28 cellular contexts compared by ENCODE assay signal in the genomic region with DNA sequence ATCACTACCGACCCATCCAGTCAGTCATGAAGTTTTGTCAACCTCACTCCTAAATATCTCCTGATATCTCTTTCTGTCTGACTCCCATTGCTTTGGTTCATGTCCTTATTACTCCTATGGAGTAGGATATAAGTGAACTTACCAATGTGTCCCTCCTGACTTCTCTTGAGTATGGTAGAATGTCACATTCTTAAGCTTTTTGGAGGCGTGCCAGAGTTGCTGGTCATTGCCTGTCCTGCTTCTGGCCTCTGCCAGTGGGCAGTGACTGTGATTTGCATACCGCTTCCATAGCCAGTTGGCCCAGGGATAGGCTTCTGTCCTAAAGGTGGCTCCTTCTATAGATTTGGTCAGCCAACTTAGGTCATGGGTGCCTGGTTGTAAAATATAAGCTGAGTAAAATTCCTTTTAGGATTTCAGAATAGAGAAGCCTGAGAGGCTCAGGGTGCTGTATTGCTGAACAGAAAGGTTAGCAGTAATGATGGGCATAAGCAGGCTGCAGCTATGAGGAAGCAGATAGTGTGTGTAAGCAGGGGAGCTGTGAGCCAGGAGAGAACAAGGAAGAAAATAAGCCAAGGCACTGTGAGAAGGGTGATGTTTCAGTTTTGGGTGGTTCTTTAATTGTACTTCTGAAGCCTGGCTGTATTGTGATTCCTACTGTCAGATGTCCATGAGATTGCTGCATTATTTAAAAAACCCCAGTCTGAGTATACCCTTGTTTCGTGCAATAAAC. TPM values are rescaled to one million over a fixed set of nuclear protein-coding genes. Genes with fewer than 3 reads are reported as not detected.
"Had no signal": no experiment of that assay in that cellular context is flagged by ENCODE, and none has a peak within 500 bp of the region (broad histone marks: within the 10 kb centered on the region; RNA-seq: fewer than 3 reads in every experiment).

No MANE protein-coding gene starts in this region.

- H3K4me1 ChIP-seq: adrenal gland, breast epithelium had no signal

- H3K4me3 ChIP-seq: adrenal gland, ascending aorta, breast epithelium, cardiac muscle cell, esophagus squamous epithelium, gastroesophageal sphincter had no signal

- H3K27ac Mint-ChIP-seq: activated CD4-positive, alpha-beta memory T cell treated with anti-CD3 and anti-CD28 coated beads for 36 hours; activated CD4-positive, alpha-beta T cell treated with anti-CD3 and anti-CD28 coated beads for 36 hours; activated CD4-positive, alpha-beta T cell treated with anti-CD3 and anti-CD28 coated beads, Interleukin-2, amount 10 ng/mL, durations not matched to agents 24 days and 14 days; activated CD8-positive, alpha-beta memory T cell treated with anti-CD3 and anti-CD28 coated beads, Interleukin-2, amount 10 ng/mL, durations not matched to agents 7 days and 5 days; activated CD8-positive, alpha-beta T cell treated with anti-CD3 and anti-CD28 coated beads, Interleukin-2, amount 10 ng/mL, durations not matched to agents 7 days and 5 days; activated naive CD4-positive, alpha-beta T cell treated with anti-CD3 and anti-CD28 coated beads for 36 hours; activated naive CD4-positive, alpha-beta T cell treated with anti-CD3 and anti-CD28 coated beads, Interleukin-2, amount 50 U/mL, for 24 hours; activated naive CD8-positive, alpha-beta T cell treated with anti-CD3 and anti-CD28 coated beads for 36 hours; activated naive CD8-positive, alpha-beta T cell treated with anti-CD3 and anti-CD28 coated beads, Interleukin-2, amount 50 U/mL, for 24 hours; activated T-helper 1 cell treated with anti-CD3 and anti-CD28 coated beads, Interleukin-12 subunit alpha, Interleukin-12 subunit beta, Interleukin-2, Interleukin-4 antibody, amounts not matched to agents 30 ng/mL and 10 ng/mL and 1 ng/mL, durations not matched to agents 14 hours and 24 hours and 36 hours; activated T-helper 2 cell treated with anti-CD3 and anti-CD28 coated beads, Interferon-gamma antibody, Interleukin-2, Interleukin-4, amounts not matched to agents 10 μg/mL and 5 μg/mL and 100 μg/mL, durations not matched to agents 14 hours and 24 hours and 36 hours; brain had no signal

- H3K27me3 ChIP-seq: adrenal gland, ascending aorta, breast epithelium, esophagus squamous epithelium, gastroesophageal sphincter had no signal

- H3K27me3 Mint-ChIP-seq: activated CD4-positive, alpha-beta memory T cell treated with anti-CD3 and anti-CD28 coated beads for 36 hours; activated CD4-positive, alpha-beta T cell treated with anti-CD3 and anti-CD28 coated beads for 36 hours; activated CD4-positive, alpha-beta T cell treated with anti-CD3 and anti-CD28 coated beads, Interleukin-2, amount 10 ng/mL, durations not matched to agents 24 days and 14 days; activated CD8-positive, alpha-beta memory T cell treated with anti-CD3 and anti-CD28 coated beads, Interleukin-2, amount 10 ng/mL, durations not matched to agents 7 days and 5 days; activated naive CD4-positive, alpha-beta T cell treated with anti-CD3 and anti-CD28 coated beads, Interleukin-2, amount 50 U/mL, for 24 hours; activated naive CD8-positive, alpha-beta T cell treated with anti-CD3 and anti-CD28 coated beads for 36 hours; activated naive CD8-positive, alpha-beta T cell treated with anti-CD3 and anti-CD28 coated beads, Interleukin-2, amount 50 U/mL, for 24 hours had no signal

- H3K9me3 ChIP-seq: adrenal gland, ascending aorta, breast epithelium, esophagus squamous epithelium, gastroesophageal sphincter had no signal

- H3K4me3 Mint-ChIP-seq: activated CD4-positive, alpha-beta memory T cell treated with anti-CD3 and anti-CD28 coated beads for 36 hours; activated CD4-positive, alpha-beta T cell treated with anti-CD3 and anti-CD28 coated beads for 36 hours; activated CD4-positive, alpha-beta T cell treated with anti-CD3 and anti-CD28 coated beads, Interleukin-2, amount 10 ng/mL, durations not matched to agents 24 days and 14 days; activated CD8-positive, alpha-beta memory T cell treated with anti-CD3 and anti-CD28 coated beads, Interleukin-2, amount 10 ng/mL, durations not matched to agents 7 days and 5 days; activated CD8-positive, alpha-beta T cell treated with anti-CD3 and anti-CD28 coated beads, Interleukin-2, amount 10 ng/mL, durations not matched to agents 7 days and 5 days; activated naive CD4-positive, alpha-beta T cell treated with anti-CD3 and anti-CD28 coated beads for 36 hours; activated naive CD4-positive, alpha-beta T cell treated with anti-CD3 and anti-CD28 coated beads, Interleukin-2, amount 50 U/mL, for 24 hours; activated naive CD8-positive, alpha-beta T cell treated with anti-CD3 and anti-CD28 coated beads for 36 hours; activated naive CD8-positive, alpha-beta T cell treated with anti-CD3 and anti-CD28 coated beads, Interleukin-2, amount 50 U/mL, for 24 hours; activated T-helper 1 cell treated with anti-CD3 and anti-CD28 coated beads, Interleukin-12 subunit alpha, Interleukin-12 subunit beta, Interleukin-2, Interleukin-4 antibody, amounts not matched to agents 30 ng/mL and 10 ng/mL and 1 ng/mL, durations not matched to agents 14 hours and 24 hours and 36 hours; brain had no signal

- H3K36me3 Mint-ChIP-seq: brain had no signal

- DNase-seq: activated CD4-positive, alpha-beta memory T cell treated with anti-CD3 and anti-CD28 coated beads for 36 hours; activated CD4-positive, alpha-beta T cell treated with anti-CD3 and anti-CD28 coated beads for 36 hours; activated CD4-positive, alpha-beta T cell treated with anti-CD3 and anti-CD28 coated beads, Interleukin-2, amount 10 ng/mL, durations not matched to agents 24 days and 14 days; activated CD4-positive, CD25-positive, alpha-beta regulatory T cell; activated CD4-positive, CD25-positive, alpha-beta regulatory T cell treated with anti-CD3 and anti-CD28 coated beads, Interleukin-2, amount 50 U/mL, for 72 hours; activated CD8-positive, alpha-beta memory T cell treated with anti-CD3 and anti-CD28 coated beads, Interleukin-2, amount 10 ng/mL, durations not matched to agents 7 days and 5 days; activated CD8-positive, alpha-beta memory T cell treated with anti-CD3 and anti-CD28 coated beads, Interleukin-2, amount 50 U/mL, for 4 hours; activated CD8-positive, alpha-beta T cell treated with anti-CD3 and anti-CD28 coated beads, Interleukin-2, amount 10 ng/mL, durations not matched to agents 7 days and 5 days; activated effector memory CD4-positive, alpha-beta T cell treated with anti-CD3 and anti-CD28 coated beads, Interleukin-2, amount 50 U/mL, for 16 hours; activated naive CD4-positive, alpha-beta T cell treated with anti-CD3 and anti-CD28 coated beads for 36 hours; activated naive CD8-positive, alpha-beta T cell treated with anti-CD3 and anti-CD28 coated beads for 36 hours; activated naive CD8-positive, alpha-beta T cell treated with anti-CD3 and anti-CD28 coated beads, Interleukin-2, amount 50 U/mL, for 24 hours; activated T-cell treated with anti-CD3 and anti-CD28 coated beads, Interleukin-2, amount 50 U/mL, for 1 hour; activated T-cell treated with anti-CD3 and anti-CD28 coated beads, Interleukin-2, amount 50 U/mL, for 48 hours; effector CD8-positive, alpha-beta T cell; esophagus squamous epithelium; foreskin melanocyte; T-helper 2 cell had no signal

- H3K36me3 ChIP-seq: adrenal gland, ascending aorta, breast epithelium, cardiac muscle cell, esophagus squamous epithelium had no signal

- H3K4me1 Mint-ChIP-seq: activated CD4-positive, alpha-beta T cell treated with anti-CD3 and anti-CD28 coated beads for 36 hours; activated CD4-positive, alpha-beta T cell treated with anti-CD3 and anti-CD28 coated beads, Interleukin-2, amount 10 ng/mL, durations not matched to agents 24 days and 14 days; activated CD8-positive, alpha-beta memory T cell treated with anti-CD3 and anti-CD28 coated beads, Interleukin-2, amount 10 ng/mL, durations not matched to agents 7 days and 5 days; activated naive CD4-positive, alpha-beta T cell treated with anti-CD3 and anti-CD28 coated beads, Interleukin-2, amount 50 U/mL, for 24 hours; activated naive CD8-positive, alpha-beta T cell treated with anti-CD3 and anti-CD28 coated beads for 36 hours; activated naive CD8-positive, alpha-beta T cell treated with anti-CD3 and anti-CD28 coated beads, Interleukin-2, amount 50 U/mL, for 24 hours had no signal

- H3K27ac ChIP-seq: adrenal gland, ascending aorta, breast epithelium, cardiac muscle cell, epithelial cell of prostate, esophagus squamous epithelium, gastroesophageal sphincter had no signal

- H3K9me3 Mint-ChIP-seq: activated CD4-positive, alpha-beta memory T cell treated with anti-CD3 and anti-CD28 coated beads for 36 hours; activated CD4-positive, alpha-beta T cell treated with anti-CD3 and anti-CD28 coated beads, Interleukin-2, amount 10 ng/mL, durations not matched to agents 24 days and 14 days; activated naive CD4-positive, alpha-beta T cell treated with anti-CD3 and anti-CD28 coated beads for 36 hours; activated naive CD4-positive, alpha-beta T cell treated with anti-CD3 and anti-CD28 coated beads, Interleukin-2, amount 50 U/mL, for 24 hours; activated naive CD8-positive, alpha-beta T cell treated with anti-CD3 and anti-CD28 coated beads for 36 hours; activated naive CD8-positive, alpha-beta T cell treated with anti-CD3 and anti-CD28 coated beads, Interleukin-2, amount 50 U/mL, for 24 hours; activated T-helper 1 cell treated with anti-CD3 and anti-CD28 coated beads, Interleukin-12 subunit alpha, Interleukin-12 subunit beta, Interleukin-2, Interleukin-4 antibody, amounts not matched to agents 30 ng/mL and 10 ng/mL and 1 ng/mL, durations not matched to agents 14 hours and 24 hours and 36 hours; activated T-helper 2 cell treated with anti-CD3 and anti-CD28 coated beads, Interferon-gamma antibody, Interleukin-2, Interleukin-4, amounts not matched to agents 10 μg/mL and 5 μg/mL and 100 μg/mL, durations not matched to agents 14 hours and 24 hours and 36 hours; brain had no signal

RNA-seq across cellular contexts. Expression of a gene that starts 26.8 kb away (rescaled TPM):
- total RNA-seq: ascending aorta had no signal
